Comparison of ENCODE assay signal across 16 cellular contexts in genomic region chr18:11078491-11078890, GRCh38.
"Had no signal": no experiment of that assay in that cellular context is flagged by ENCODE, and none has a peak within 500 bp of the region (broad histone marks: within the 10 kb centered on the region; RNA-seq: fewer than 3 reads in every experiment).

No MANE protein-coding gene starts in this region.

- H3K36me3 Mint-ChIP-seq: activated naive CD4-positive, alpha-beta T cell treated with anti-CD3 and anti-CD28 coated beads, Interleukin-2, amount 50 U/mL, for 24 hours; naive thymus-derived CD8-positive, alpha-beta T cell had no signal

- H3K27ac Mint-ChIP-seq: activated CD4-positive, alpha-beta memory T cell treated with anti-CD3 and anti-CD28 coated beads, Interleukin-2, amount 10 ng/mL, durations not matched to agents 7 days and 5 days; activated CD4-positive, alpha-beta T cell treated with anti-CD3 and anti-CD28 coated beads, Interleukin-2, amount 10 ng/mL, durations not matched to agents 24 days and 14 days; activated naive CD4-positive, alpha-beta T cell treated with anti-CD3 and anti-CD28 coated beads, Interleukin-2, amount 50 U/mL, for 24 hours; dendritic cell treated with granulocyte-macrophage colony-stimulating factor and Interleukin-4, amounts not matched to agents 40 ng/mL and 50 ng/mL, for 4 days; naive thymus-derived CD8-positive, alpha-beta T cell had no signal

- H3K4me3 Mint-ChIP-seq: activated CD4-positive, alpha-beta memory T cell treated with anti-CD3 and anti-CD28 coated beads, Interleukin-2, amount 10 ng/mL, durations not matched to agents 7 days and 5 days; activated CD4-positive, alpha-beta T cell treated with anti-CD3 and anti-CD28 coated beads, Interleukin-2, amount 10 ng/mL, durations not matched to agents 24 days and 14 days; activated naive CD4-positive, alpha-beta T cell treated with anti-CD3 and anti-CD28 coated beads, Interleukin-2, amount 50 U/mL, for 24 hours; dendritic cell treated with granulocyte-macrophage colony-stimulating factor and Interleukin-4, amounts not matched to agents 40 ng/mL and 50 ng/mL, for 4 days; naive thymus-derived CD8-positive, alpha-beta T cell had no signal

- H3K4me3 ChIP-seq: gastrocnemius medialis, lower lobe of right lung, prostate gland, right atrium auricular region had no signal

- H3K4me1 Mint-ChIP-seq: activated CD4-positive, alpha-beta memory T cell treated with anti-CD3 and anti-CD28 coated beads, Interleukin-2, amount 10 ng/mL, durations not matched to agents 7 days and 5 days; activated CD4-positive, alpha-beta T cell treated with anti-CD3 and anti-CD28 coated beads, Interleukin-2, amount 10 ng/mL, durations not matched to agents 24 days and 14 days; activated naive CD4-positive, alpha-beta T cell treated with anti-CD3 and anti-CD28 coated beads, Interleukin-2, amount 50 U/mL, for 24 hours; naive thymus-derived CD8-positive, alpha-beta T cell had no signal

- DNase-seq: activated CD4-positive, alpha-beta memory T cell treated with anti-CD3 and anti-CD28 coated beads, Interleukin-2, amount 10 ng/mL, durations not matched to agents 7 days and 5 days; activated CD4-positive, alpha-beta T cell treated with anti-CD3 and anti-CD28 coated beads, Interleukin-2, amount 10 ng/mL, durations not matched to agents 24 days and 14 days; activated effector memory CD4-positive, alpha-beta T cell treated with anti-CD3 and anti-CD28 coated beads, Interleukin-2, amount 50 U/mL, for 16 hours; anterior cingulate cortex; effector CD4-positive, alpha-beta T cell; gastrocnemius medialis; head of caudate nucleus; lower lobe of right lung; naive thymus-derived CD8-positive, alpha-beta T cell; stimulated activated CD4-positive, alpha-beta T cell treated with anti-CD3 and anti-CD28 coated beads, Interleukin-12 subunit alpha, Interleukin-12 subunit beta, amount 100 ng/mL, for 4 hours; stimulated activated CD4-positive, alpha-beta T cell treated with anti-CD3 and anti-CD28 coated beads, Interleukin-4, amount 100 ng/mL, for 4 hours; stimulated activated naive CD8-positive, alpha-beta T cell treated with anti-CD3 and anti-CD28 coated beads, Interleukin-15, Interleukin-2, amounts not matched to agents 100 U/mL and 50 U/mL, for 24 hours had no signal

- H3K27me3 Mint-ChIP-seq: activated CD4-positive, alpha-beta memory T cell treated with anti-CD3 and anti-CD28 coated beads, Interleukin-2, amount 10 ng/mL, durations not matched to agents 7 days and 5 days; activated CD4-positive, alpha-beta T cell treated with anti-CD3 and anti-CD28 coated beads, Interleukin-2, amount 10 ng/mL, durations not matched to agents 24 days and 14 days; activated naive CD4-positive, alpha-beta T cell treated with anti-CD3 and anti-CD28 coated beads, Interleukin-2, amount 50 U/mL, for 24 hours; dendritic cell treated with granulocyte-macrophage colony-stimulating factor and Interleukin-4, amounts not matched to agents 40 ng/mL and 50 ng/mL, for 4 days had no signal

- H3K9me3 Mint-ChIP-seq: activated CD4-positive, alpha-beta memory T cell treated with anti-CD3 and anti-CD28 coated beads, Interleukin-2, amount 10 ng/mL, durations not matched to agents 7 days and 5 days; activated CD4-positive, alpha-beta T cell treated with anti-CD3 and anti-CD28 coated beads, Interleukin-2, amount 10 ng/mL, durations not matched to agents 24 days and 14 days; activated naive CD4-positive, alpha-beta T cell treated with anti-CD3 and anti-CD28 coated beads, Interleukin-2, amount 50 U/mL, for 24 hours; dendritic cell treated with granulocyte-macrophage colony-stimulating factor and Interleukin-4, amounts not matched to agents 40 ng/mL and 50 ng/mL, for 4 days; naive thymus-derived CD8-positive, alpha-beta T cell had no signal
